In the genomic region with DNA sequence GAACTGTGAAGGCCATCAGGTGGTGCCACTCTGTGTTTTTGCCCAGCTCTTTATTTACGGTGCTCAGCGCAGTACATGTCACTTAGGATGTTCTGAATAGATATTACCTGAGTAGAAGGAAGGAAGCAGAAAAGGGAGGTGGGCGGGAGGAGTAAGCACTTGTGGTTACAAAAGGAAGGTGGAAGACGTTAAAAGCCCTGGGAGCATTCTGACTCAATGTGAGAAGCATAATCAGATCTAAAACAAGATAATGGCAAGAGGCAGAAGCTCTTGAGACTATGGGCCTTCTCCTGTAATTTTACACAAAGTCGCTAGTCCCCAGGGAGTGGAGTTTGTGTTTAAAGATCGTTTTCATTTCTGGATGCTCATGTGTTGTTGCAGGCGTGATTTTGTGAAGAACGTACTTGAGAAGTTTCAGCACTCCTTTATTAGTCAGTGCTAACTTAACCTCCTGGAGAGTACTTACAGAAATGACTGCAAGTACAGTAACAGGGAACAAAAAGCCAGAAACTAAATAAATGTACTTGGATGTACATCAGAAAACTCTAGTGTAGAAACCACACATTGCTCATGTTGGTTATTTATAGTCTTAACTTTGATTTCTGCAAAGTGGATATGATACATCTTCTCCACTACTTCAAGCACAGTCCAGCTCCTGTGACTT, we compare ENCODE assay signal across 1 cellular context.
TF ChIP-seq lines count a peak whose summit lies in the region.

No MANE protein-coding gene starts in this region.

TF ChIP-seq in GM23338, 12 proteins besides CTCF, POLR2A, EP300 and RAD21 (continued from another document):
- TF ChIP-seq REST (IDR thresholded peaks at IDR 0.05; ENCODE audit: unreplicated experiment) (no peak), ZNF331 (CRISPR knock-in tag; IDR thresholded peaks at IDR 0.05; ENCODE audit: low read depth) (no peak)
TF ChIP-seq in GM23338: peak in this region for 0.
